Comparison of ENCODE assay signal across 12 cellular contexts in the genomic region with DNA sequence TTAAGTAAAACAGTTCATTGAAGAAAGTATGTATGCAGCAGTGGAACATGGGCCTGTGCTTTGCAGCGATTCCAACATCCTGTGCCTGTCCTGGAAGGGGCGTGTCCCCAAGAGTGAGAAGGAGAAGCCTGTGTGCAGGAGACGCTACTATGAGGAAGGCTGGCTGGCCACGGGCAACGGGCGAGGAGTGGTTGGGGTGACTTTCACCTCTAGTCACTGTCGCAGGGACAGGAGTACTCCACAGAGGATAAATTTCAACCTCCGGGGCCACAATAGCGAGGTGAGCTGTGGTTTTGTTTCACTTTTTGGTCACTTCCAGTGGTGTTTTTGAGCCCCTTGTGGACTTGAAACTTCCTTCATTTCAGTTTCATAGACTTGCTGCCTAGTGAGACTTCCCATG. TPM values are rescaled to one million over a fixed set of nuclear protein-coding genes. Genes with fewer than 3 reads are reported as not detected.
DNase-seq lines count a peak whose midpoint lies in the region; ATAC-seq and TF ChIP-seq lines count a peak whose summit lies in the region.
"Had no signal": no experiment of that assay in that cellular context is flagged by ENCODE, and none has a peak within 500 bp of the region (broad histone marks: within the 10 kb centered on the region; RNA-seq: fewer than 3 reads in every experiment).

No MANE protein-coding gene starts in this region.

- H3K27me3 ChIP-seq in naive thymus-derived CD4-positive, alpha-beta T cell (ENCODE audit: control insufficient read depth in 2 of 2, insufficient read depth in 2 of 2, low read length in 2 of 2): no peaks in the 10 kb centered on the region
- H3K27me3 ChIP-seq: neutrophil had no signal

- no peaks in the 10 kb centered on the region for H3K4me1 ChIP-seq in naive thymus-derived CD4-positive, alpha-beta T cell (ENCODE audit: control insufficient read depth in 2 of 2, insufficient read depth in 2 of 2, low read length in 2 of 2)
- H3K4me1 ChIP-seq: A549 had no signal

- intact Hi-C loops in activated CD4-positive, alpha-beta T cell treated with anti-CD3 and anti-CD28 coated beads, Interleukin-2, amount 10 ng/mL, durations not matched to agents 24 days and 14 days (cut with micrococcal nuclease): no loop called here
- intact Hi-C loops in naive thymus-derived CD4-positive, alpha-beta T cell (cut with micrococcal nuclease): no loop called here

- no peaks in the 10 kb centered on the region for H3K27me3 Mint-ChIP-seq in activated CD4-positive, alpha-beta T cell treated with anti-CD3 and anti-CD28 coated beads, Interleukin-2, amount 10 ng/mL, durations not matched to agents 24 days and 14 days
- no peaks in the 10 kb centered on the region for H3K27me3 Mint-ChIP-seq in naive thymus-derived CD4-positive, alpha-beta T cell
- H3K27me3 Mint-ChIP-seq: type B pancreatic cell had no signal

- H3K9me3 ChIP-seq in naive thymus-derived CD4-positive, alpha-beta T cell (ENCODE audit: control insufficient read depth in 2 of 3, low read length in 3 of 3): no peaks in the 10 kb centered on the region
- H3K9me3 ChIP-seq: A549, neutrophil had no signal

- H3K36me3 Mint-ChIP-seq in activated CD4-positive, alpha-beta T cell treated with anti-CD3 and anti-CD28 coated beads, Interleukin-2, amount 10 ng/mL, durations not matched to agents 24 days and 14 days (ENCODE audit: low read depth): peaks cover 33% of the 10 kb centered on the region
- peaks cover 22 to 78% (median 65%) of the 10 kb centered on the region in 5 donors for H3K36me3 Mint-ChIP-seq in naive thymus-derived CD4-positive, alpha-beta T cell

- no peak overlapping the region for H3K27ac Mint-ChIP-seq in activated CD4-positive, alpha-beta T cell treated with anti-CD3 and anti-CD28 coated beads, Interleukin-2, amount 10 ng/mL, durations not matched to agents 24 days and 14 days
- peak overlapping the region in 2 of 9 donors; percentile 36 to 43 for H3K27ac Mint-ChIP-seq in naive thymus-derived CD4-positive, alpha-beta T cell
- H3K27ac Mint-ChIP-seq: type B pancreatic cell had no signal

- peak overlapping the region; percentile 42 for H3K4me3 ChIP-seq in NB4 (ENCODE audit: low read depth, low read length)
- H3K4me3 ChIP-seq in naive thymus-derived CD4-positive, alpha-beta T cell (ENCODE audit: low read length): no peak overlapping the region
- H3K4me3 ChIP-seq: A549 had no signal

- H3K4me3 Mint-ChIP-seq in activated CD4-positive, alpha-beta T cell treated with anti-CD3 and anti-CD28 coated beads, Interleukin-2, amount 10 ng/mL, durations not matched to agents 24 days and 14 days: peak overlapping the region; percentile 27
- H3K4me3 Mint-ChIP-seq in naive thymus-derived CD4-positive, alpha-beta T cell: peak overlapping the region in 2 of 10 donors; percentile 19 to 41
- H3K4me3 Mint-ChIP-seq: type B pancreatic cell had no signal

- peaks cover 9% of the 10 kb centered on the region for H3K9me3 Mint-ChIP-seq in activated CD4-positive, alpha-beta T cell treated with anti-CD3 and anti-CD28 coated beads, Interleukin-2, amount 10 ng/mL, durations not matched to agents 24 days and 14 days
- H3K9me3 Mint-ChIP-seq in naive thymus-derived CD4-positive, alpha-beta T cell: peaks cover 0 to 11% (median 0%) of the 10 kb centered on the region in 11 donors

- H3K36me3 ChIP-seq in naive thymus-derived CD4-positive, alpha-beta T cell (ENCODE audit: control insufficient read depth in 2 of 3, insufficient read depth in 3 of 3, low read length in 3 of 3): peaks cover 0 to 18% (median 0%) of the 10 kb centered on the region in 3 experiments
- H3K36me3 ChIP-seq: neutrophil had no signal

- H3K27ac ChIP-seq in naive thymus-derived CD4-positive, alpha-beta T cell (ENCODE audit: low read depth, low read length): no peak overlapping the region
- H3K27ac ChIP-seq: A549, neutrophil had no signal

- peak; percentile 81 for ATAC-seq in GM21825 (IDR thresholded peaks at IDR 0.05; ENCODE audit: unreplicated experiment)
- peak; percentile 73 for ATAC-seq in naive thymus-derived CD4-positive, alpha-beta T cell
- ATAC-seq: A549 had no signal

- H3K4me1 Mint-ChIP-seq in activated CD4-positive, alpha-beta T cell treated with anti-CD3 and anti-CD28 coated beads, Interleukin-2, amount 10 ng/mL, durations not matched to agents 24 days and 14 days: peaks cover 16% of the 10 kb centered on the region
- H3K4me1 Mint-ChIP-seq in naive thymus-derived CD4-positive, alpha-beta T cell: peaks cover 7 to 26% (median 13%) of the 10 kb centered on the region in 7 donors

- TF ChIP-seq POLR2A in NB4 (IDR thresholded peaks at IDR 0.05; ENCODE audit: extremely low read depth, insufficient read length): no peak

- TF ChIP-seq CTCF in NB4 (IDR thresholded peaks at IDR 0.05; ENCODE audit: low read depth, low read length): no peak

- POLR2A ChIA-PET in naive thymus-derived CD4-positive, alpha-beta T cell (lab: Charles Lee): no interaction called here

- CTCF ChIA-PET in naive thymus-derived CD4-positive, alpha-beta T cell (lab: Charles Lee): no interaction called here

- DNase-seq in activated CD4-positive, alpha-beta T cell treated with anti-CD3 and anti-CD28 coated beads, Interleukin-2, amount 10 ng/mL, durations not matched to agents 24 days and 14 days: peak; percentile 69
- DNase-seq in activated CD4-positive, alpha-beta T cell treated with anti-CD3 and anti-CD28 coated beads, Interleukin-2, amount 50 U/mL, for 1 hour: no peak
- DNase-seq in NB4 (ENCODE audit: low read depth): peak; percentile 75
- no peak for DNase-seq in naive thymus-derived CD4-positive, alpha-beta T cell
- DNase-seq in Kasumi-1 (lab: John Stamatoyannopoulos, UW): no peak
- DNase-seq in activated gamma-delta T cell treated with Interleukin-2 at 50 U/mL for 16 hours: no peak
- DNase-seq in activated CD4-positive, CD25-positive, alpha-beta regulatory T cell (lab: John Stamatoyannopoulos, UW): no peak
- DNase-seq: NCI-H510A had no signal

RNA-seq across cellular contexts. Expression of a gene that starts 1.7 kb away (rescaled TPM):
- 23.9 and 24.0 TPM in 2 replicates for total RNA-seq in activated CD4-positive, alpha-beta T cell treated with anti-CD3 and anti-CD28 coated beads, Interleukin-2, amount 10 ng/mL, durations not matched to agents 24 days and 14 days
- 10 to 100 TPM; 37.2 to 79.0 (median 65.3) TPM for total RNA-seq in naive thymus-derived CD4-positive, alpha-beta T cell
- 10 to 100 TPM; 33.3 to 34.9 TPM for polyA plus RNA-seq in naive thymus-derived CD4-positive, alpha-beta T cell

Comparison
In these comparisons a context has a peak if more than half of its experiments do, and no peak if none do; other contexts are left out.
1. DNase-seq: peak in activated CD4-positive, alpha-beta T cell treated with anti-CD3 and anti-CD28 coated beads, Interleukin-2, amount 10 ng/mL, durations not matched to agents 24 days and 14 days (single experiment) and NB4 (single experiment); none in activated CD4-positive, alpha-beta T cell treated with anti-CD3 and anti-CD28 coated beads, Interleukin-2, amount 50 U/mL, for 1 hour (single experiment), naive thymus-derived CD4-positive, alpha-beta T cell (0 of 9), Kasumi-1 (0 of 2), activated gamma-delta T cell treated with Interleukin-2 at 50 U/mL for 16 hours (single experiment) and activated CD4-positive, CD25-positive, alpha-beta regulatory T cell (0 of 4).